ENCODE assay signal across 27 cellular contexts in genomic region chr1:32208463-32208862, GRCh38. TPM values are rescaled to one million over a fixed set of nuclear protein-coding genes. Genes with fewer than 3 reads are reported as not detected.
DNase-seq lines count a peak whose midpoint lies in the region; ATAC-seq and TF ChIP-seq lines count a peak whose summit lies in the region.
"Had no signal": no experiment of that assay in that cellular context is flagged by ENCODE, and none has a peak within 500 bp of the region (broad histone marks: within the 10 kb centered on the region; RNA-seq: fewer than 3 reads in every experiment).

No MANE protein-coding gene starts in this region.

- no peaks in the 10 kb centered on the region for H3K27me3 ChIP-seq in mucosa of rectum (ENCODE audit: control insufficient read depth in 2 of 2, insufficient read depth in 2 of 2, low read length in 2 of 2)
- H3K27me3 ChIP-seq: esophagus squamous epithelium, gastrocnemius medialis, SJCRH30, thyroid gland had no signal

- no peak overlapping the region for H3K4me3 ChIP-seq in mucosa of rectum (ENCODE audit: low read length in 2 of 2)
- H3K4me3 ChIP-seq: A549, esophagus squamous epithelium, gastrocnemius medialis, psoas muscle, SJCRH30, thyroid gland had no signal

- H3K36me3 Mint-ChIP-seq in activated naive CD8-positive, alpha-beta T cell treated with anti-CD3 and anti-CD28 coated beads for 36 hours: peaks cover 15% of the 10 kb centered on the region
- H3K36me3 Mint-ChIP-seq in activated naive CD8-positive, alpha-beta T cell treated with anti-CD3 and anti-CD28 coated beads, Interleukin-2, amount 50 U/mL, for 24 hours (ENCODE audit: low read depth): peaks cover 7% of the 10 kb centered on the region
- no peaks in the 10 kb centered on the region for H3K36me3 Mint-ChIP-seq in type B pancreatic cell

- no peak for DNase-seq in activated naive CD8-positive, alpha-beta T cell treated with anti-CD3 and anti-CD28 coated beads for 36 hours
- DNase-seq in activated naive CD8-positive, alpha-beta T cell treated with anti-CD3 and anti-CD28 coated beads, Interleukin-2, amount 50 U/mL, for 24 hours: no peak
- DNase-seq in RWPE1 (ENCODE audit: low spot score) (no peak), type B pancreatic cell (ENCODE audit: extremely low spot score, unreplicated experiment) (no peak), NCI-H1417 (lab: John Stamatoyannopoulos, UW) (no peak), GF-D8 (lab: John Stamatoyannopoulos, UW) (no peak)
- DNase-seq: activated CD8-positive, alpha-beta T cell treated with anti-CD3 and anti-CD28 coated beads, Interleukin-2, amount 10 ng/mL, durations not matched to agents 7 days and 5 days; activated naive CD8-positive, alpha-beta T cell treated with anti-CD3 and anti-CD28 coated beads, Interleukin-2, amount 10 ng/mL, durations not matched to agents 7 days and 5 days; activated T-cell treated with anti-CD3 and anti-CD28 coated beads for 4 hours; central memory CD4-positive, alpha-beta T cell; esophagus squamous epithelium; GOT3; hippocampal formation; left cardiac atrium had no signal

- no peaks in the 10 kb centered on the region for H3K27me3 Mint-ChIP-seq in activated naive CD8-positive, alpha-beta T cell treated with anti-CD3 and anti-CD28 coated beads for 36 hours
- no peaks in the 10 kb centered on the region for H3K27me3 Mint-ChIP-seq in activated naive CD8-positive, alpha-beta T cell treated with anti-CD3 and anti-CD28 coated beads, Interleukin-2, amount 50 U/mL, for 24 hours
- no peaks in the 10 kb centered on the region for H3K27me3 Mint-ChIP-seq in type B pancreatic cell
- H3K27me3 Mint-ChIP-seq: activated naive CD8-positive, alpha-beta T cell treated with anti-CD3 and anti-CD28 coated beads, Interleukin-2, amount 10 ng/mL, durations not matched to agents 7 days and 5 days; stimulated activated naive CD8-positive, alpha-beta T cell treated with anti-CD3 and anti-CD28 coated beads, Interleukin-15, Interleukin-2, amounts not matched to agents 100 ng/mL and 50 ng/mL, for 24 hours had no signal

- peak overlapping the region; percentile 24 to 34 for H3K9ac ChIP-seq in mucosa of rectum (ENCODE audit: low read depth in 1 of 2, low read length in 2 of 2)

- H3K27ac ChIP-seq in RWPE1 (peak overlapping the region; percentile 52), mucosa of rectum (ENCODE audit: low read depth in 2 of 2, low read length in 2 of 2) (peak overlapping the region; percentile 62 to 85)
- H3K27ac ChIP-seq: A549, esophagus squamous epithelium, psoas muscle, thyroid gland had no signal

- CTCF ChIA-PET in RWPE1 (lab: Yijun Ruan, JAX): no interaction called here

- POLR2A ChIA-PET in RWPE1 (lab: Yijun Ruan, JAX; ENCODE audit: low non-redundant PET): no interaction called here

- H3K4me1 ChIP-seq in mucosa of rectum (ENCODE audit: control insufficient read depth in 2 of 2, insufficient read depth in 2 of 2, low read length in 2 of 2): peaks cover 23 to 26% of the 10 kb centered on the region in 2 donors

- H3K36me3 ChIP-seq in mucosa of rectum (ENCODE audit: control insufficient read depth in 2 of 2, insufficient read depth in 2 of 2, low read length in 2 of 2): peaks cover 0 to 3% of the 10 kb centered on the region in 2 donors
- H3K36me3 ChIP-seq: esophagus squamous epithelium, gastrocnemius medialis, SJCRH30, thyroid gland had no signal

- H3K4me1 Mint-ChIP-seq in activated naive CD8-positive, alpha-beta T cell treated with anti-CD3 and anti-CD28 coated beads for 36 hours: peaks cover 13% of the 10 kb centered on the region
- peaks cover 25% of the 10 kb centered on the region for H3K4me1 Mint-ChIP-seq in activated naive CD8-positive, alpha-beta T cell treated with anti-CD3 and anti-CD28 coated beads, Interleukin-2, amount 50 U/mL, for 24 hours
- peaks cover 8% of the 10 kb centered on the region for H3K4me1 Mint-ChIP-seq in type B pancreatic cell (ENCODE audit: unreplicated experiment)

- H3K27ac Mint-ChIP-seq in activated naive CD8-positive, alpha-beta T cell treated with anti-CD3 and anti-CD28 coated beads for 36 hours: peak overlapping the region; percentile 29
- no peak overlapping the region for H3K27ac Mint-ChIP-seq in activated naive CD8-positive, alpha-beta T cell treated with anti-CD3 and anti-CD28 coated beads, Interleukin-2, amount 50 U/mL, for 24 hours
- peak overlapping the region; percentile 77 for H3K27ac Mint-ChIP-seq in type B pancreatic cell
- H3K27ac Mint-ChIP-seq: activated CD8-positive, alpha-beta T cell treated with anti-CD3 and anti-CD28 coated beads, Interleukin-2, amount 10 ng/mL, durations not matched to agents 7 days and 5 days; activated naive CD8-positive, alpha-beta T cell treated with anti-CD3 and anti-CD28 coated beads, Interleukin-2, amount 10 ng/mL, durations not matched to agents 7 days and 5 days; dendritic cell treated with granulocyte-macrophage colony-stimulating factor and Interleukin-4, amounts not matched to agents 40 ng/mL and 50 ng/mL, for 4 days; stimulated activated naive CD8-positive, alpha-beta T cell treated with anti-CD3 and anti-CD28 coated beads, Interleukin-15, Interleukin-2, amounts not matched to agents 100 ng/mL and 50 ng/mL, for 24 hours had no signal

- ATAC-seq in activated naive CD8-positive, alpha-beta T cell treated with anti-CD3 and anti-CD28 coated beads, Interleukin-2, amount 50 U/mL, for 24 hours: no peak
- ATAC-seq in HG03565 (IDR thresholded peaks at IDR 0.05; ENCODE audit: unreplicated experiment): no peak
- ATAC-seq: activated CD4-positive, CD25-positive, alpha-beta regulatory T cell treated with anti-CD3 and anti-CD28 coated beads, Interleukin-2, amount 50 U/mL, for 24 hours; activated CD8-positive, alpha-beta T cell treated with anti-CD3 and anti-CD28 coated beads, Interleukin-2, amount 10 ng/mL, durations not matched to agents 7 days and 5 days; gastrocnemius medialis had no signal

- H3K9me3 ChIP-seq in mucosa of rectum (ENCODE audit: control insufficient read depth in 2 of 2, low read length in 2 of 2): no peaks in the 10 kb centered on the region
- H3K9me3 ChIP-seq: A549, esophagus squamous epithelium, gastrocnemius medialis, psoas muscle, SJCRH30, thyroid gland had no signal

- H3K4me3 Mint-ChIP-seq in activated naive CD8-positive, alpha-beta T cell treated with anti-CD3 and anti-CD28 coated beads for 36 hours: no peak overlapping the region
- H3K4me3 Mint-ChIP-seq in activated naive CD8-positive, alpha-beta T cell treated with anti-CD3 and anti-CD28 coated beads, Interleukin-2, amount 50 U/mL, for 24 hours: no peak overlapping the region
- peak overlapping the region; percentile 14 for H3K4me3 Mint-ChIP-seq in type B pancreatic cell
- H3K4me3 Mint-ChIP-seq: activated CD8-positive, alpha-beta T cell treated with anti-CD3 and anti-CD28 coated beads, Interleukin-2, amount 10 ng/mL, durations not matched to agents 7 days and 5 days; activated naive CD8-positive, alpha-beta T cell treated with anti-CD3 and anti-CD28 coated beads, Interleukin-2, amount 10 ng/mL, durations not matched to agents 7 days and 5 days; dendritic cell treated with granulocyte-macrophage colony-stimulating factor and Interleukin-4, amounts not matched to agents 40 ng/mL and 50 ng/mL, for 4 days; stimulated activated naive CD8-positive, alpha-beta T cell treated with anti-CD3 and anti-CD28 coated beads, Interleukin-15, Interleukin-2, amounts not matched to agents 100 ng/mL and 50 ng/mL, for 24 hours had no signal

- no peak for TF ChIP-seq CTCF in RWPE1 (conservative IDR thresholded peaks at IDR 0.05; ENCODE audit: low read depth)
- TF ChIP-seq CTCF in type B pancreatic cell (conservative IDR thresholded peaks at IDR 0.05): no peak

- no peaks in the 10 kb centered on the region for H3K9me3 Mint-ChIP-seq in activated naive CD8-positive, alpha-beta T cell treated with anti-CD3 and anti-CD28 coated beads for 36 hours
- no peaks in the 10 kb centered on the region for H3K9me3 Mint-ChIP-seq in activated naive CD8-positive, alpha-beta T cell treated with anti-CD3 and anti-CD28 coated beads, Interleukin-2, amount 50 U/mL, for 24 hours
- H3K9me3 Mint-ChIP-seq in type B pancreatic cell: no peaks in the 10 kb centered on the region
- H3K9me3 Mint-ChIP-seq: activated naive CD8-positive, alpha-beta T cell treated with anti-CD3 and anti-CD28 coated beads, Interleukin-2, amount 10 ng/mL, durations not matched to agents 7 days and 5 days; dendritic cell treated with granulocyte-macrophage colony-stimulating factor and Interleukin-4, amounts not matched to agents 40 ng/mL and 50 ng/mL, for 4 days; stimulated activated naive CD8-positive, alpha-beta T cell treated with anti-CD3 and anti-CD28 coated beads, Interleukin-15, Interleukin-2, amounts not matched to agents 100 ng/mL and 50 ng/mL, for 24 hours had no signal

RNA-seq across cellular contexts. Expression of gene DCDC2B, which starts 0.4 kb away (rescaled TPM):
- total RNA-seq in activated naive CD8-positive, alpha-beta T cell treated with anti-CD3 and anti-CD28 coated beads for 36 hours: not detected
- total RNA-seq in type B pancreatic cell (ENCODE audit: low replicate concordance): not detected in 2 replicates
- total RNA-seq: activated CD8-positive, alpha-beta T cell treated with anti-CD3 and anti-CD28 coated beads, Interleukin-2, amount 10 ng/mL, durations not matched to agents 7 days and 5 days; astrocyte; esophagus squamous epithelium; gastrocnemius medialis; IMR-90; left cardiac atrium; mammary epithelial cell; psoas muscle; SJCRH30; thyroid gland had no signal

RNA-seq across cellular contexts. Expression of gene IQCC, which starts 3.0 kb away (rescaled TPM):
- 1 to 10 TPM; 4.8 to 5.0 TPM for total RNA-seq in activated naive CD8-positive, alpha-beta T cell treated with anti-CD3 and anti-CD28 coated beads for 36 hours
- total RNA-seq in type B pancreatic cell (ENCODE audit: low replicate concordance): 4.3 and 4.7 TPM in 2 replicates

RNA-seq across cellular contexts. Expression of gene CCDC28B, which starts 8.1 kb away (rescaled TPM):
- total RNA-seq in activated naive CD8-positive, alpha-beta T cell treated with anti-CD3 and anti-CD28 coated beads for 36 hours: 10 to 100 TPM; 29.0 to 29.1 TPM
- 15.8 and 19.6 TPM in 2 replicates for total RNA-seq in type B pancreatic cell (ENCODE audit: low replicate concordance)

RNA-seq across cellular contexts. Expression of gene TMEM234, which starts 13.7 kb away (rescaled TPM):
- 1 to 10 TPM; 5.7 to 6.5 TPM for total RNA-seq in activated naive CD8-positive, alpha-beta T cell treated with anti-CD3 and anti-CD28 coated beads for 36 hours
- total RNA-seq in type B pancreatic cell (ENCODE audit: low replicate concordance): 33.9 and 35.4 TPM in 2 replicates

RNA-seq across cellular contexts. Expression of gene EIF3I, which starts 13.7 kb away (rescaled TPM):
- total RNA-seq in activated naive CD8-positive, alpha-beta T cell treated with anti-CD3 and anti-CD28 coated beads for 36 hours: 100 to 1,000 TPM; 366 to 389 TPM
- 162 and 179 TPM in 2 replicates for total RNA-seq in type B pancreatic cell (ENCODE audit: low replicate concordance)
